ENCODE assay signal across 16 cellular contexts in the genomic region with DNA sequence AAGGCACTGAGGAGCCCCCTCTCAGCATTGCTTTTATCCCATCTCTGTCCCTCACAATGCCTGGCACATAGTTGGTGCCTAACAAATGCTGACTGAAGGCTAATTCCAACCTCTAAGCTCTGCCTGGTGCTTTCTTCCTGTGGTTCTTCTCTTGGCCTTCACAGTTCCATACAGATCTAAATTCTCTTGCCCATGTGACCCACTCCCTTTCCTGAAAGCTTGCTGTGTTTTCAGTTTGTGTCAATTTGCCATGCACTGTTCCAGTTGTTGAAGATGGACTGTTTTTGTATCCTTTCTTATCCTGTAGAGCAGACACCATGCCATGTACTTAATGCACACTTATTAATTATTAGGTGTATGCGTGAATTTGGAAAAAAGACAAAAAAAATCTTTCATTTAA. TPM values are rescaled to one million over a fixed set of nuclear protein-coding genes. Genes with fewer than 3 reads are reported as not detected.
DNase-seq lines count a peak whose midpoint lies in the region; FAIRE-seq and TF ChIP-seq lines count a peak whose summit lies in the region.
"Had no signal": no experiment of that assay in that cellular context is flagged by ENCODE, and none has a peak within 500 bp of the region (broad histone marks: within the 10 kb centered on the region; RNA-seq: fewer than 3 reads in every experiment).

No MANE protein-coding gene starts in this region.

- peaks cover 67 to 73% of the 10 kb centered on the region in 2 donors for H3K4me1 Mint-ChIP-seq in immature natural killer cell

- H3K4ac ChIP-seq in neuronal stem cell (ENCODE audit: low read length) = no peak overlapping the region

- H3K4me1 ChIP-seq in neuronal stem cell (ENCODE audit: control insufficient read depth in 2 of 2, insufficient read depth in 1 of 2, low read depth in 1 of 2, low read length in 2 of 2) = peaks cover 0 to 3% of the 10 kb centered on the region in 2 donors

- no peak overlapping the region for H4K91ac ChIP-seq in neuronal stem cell (ENCODE audit: low read depth, low read length, poor library complexity)

- H2BK15ac ChIP-seq in neuronal stem cell (ENCODE audit: low read length) = no peak overlapping the region

- H3K4me2 ChIP-seq in neuronal stem cell (ENCODE audit: insufficient read depth, low read length, poor library complexity, severe bottlenecking) = no peak overlapping the region

- peaks cover 0 to 16% (median 2%) of the 10 kb centered on the region in 6 donors for H3K9me3 Mint-ChIP-seq in immature natural killer cell

- H3K4me3 ChIP-seq in WERI-Rb-1 (ENCODE audit: low read depth, low read length) = no peak overlapping the region
- no peak overlapping the region for H3K4me3 ChIP-seq in neuronal stem cell (ENCODE audit: low read length in 2 of 2)

- no peak overlapping the region for H2BK5ac ChIP-seq in neuronal stem cell (ENCODE audit: low read length)

- no peak overlapping the region for H3K18ac ChIP-seq in neuronal stem cell (ENCODE audit: low read length)

- peaks cover 0 to 9% (median 5%) of the 10 kb centered on the region in 3 donors for H3K36me3 Mint-ChIP-seq in immature natural killer cell

- H3K9ac ChIP-seq in neuronal stem cell (ENCODE audit: low read depth, low read length, poor library complexity) = no peak overlapping the region

- WGBS in neuronal stem cell (ENCODE audit: extremely low coverage in 2 of 2, insufficient read length in 2 of 2, insufficient replicate concordance in 1 of 2), 2 donors = no CpG with 5 or more reads among the region's 1 CpG

- DNase-seq in D721Med (ENCODE audit: insufficient read length, low spot score) = no peak
- DNase-seq in WERI-Rb-1 = no peak
- no peak for DNase-seq in immature natural killer cell
- no peak for DNase-seq in neuronal stem cell (ENCODE audit: low spot score)
- DNase-seq in NCI-H1436 treated with DMSO at 0.1 percent for 48 hours (lab: John Stamatoyannopoulos, UW) = no peak
- DNase-seq in NCI-H774 (lab: John Stamatoyannopoulos, UW) = no peak
- no peak for DNase-seq in NCI-H748 (lab: John Stamatoyannopoulos, UW; ENCODE audit: unreplicated experiment)
- DNase-seq: CD4-positive, alpha-beta memory T cell; DND-41; GDM1 had no signal

- H2AK5ac ChIP-seq in neuronal stem cell (ENCODE audit: low read depth, low read length) = no peak overlapping the region

- peak; percentile 16 for FAIRE-seq in D721Med (lab: Jason Lieb, UNC)
- FAIRE-seq: GM12892, GM19239, H54 had no signal

- H3K27ac ChIP-seq in WERI-Rb-1 = peak overlapping the region; percentile 72
- no peak overlapping the region for H3K27ac ChIP-seq in neuronal stem cell (replicated peaks; ENCODE audit: low read length)
- H3K27ac ChIP-seq: C4-2B had no signal

- peak overlapping the region in 1 of 5 donors; percentile 4 for H3K4me3 Mint-ChIP-seq in immature natural killer cell
- H3K4me3 Mint-ChIP-seq: B cell; CD4-positive, alpha-beta memory T cell; IgD-negative memory B cell had no signal

- no peak overlapping the region for H2BK12ac ChIP-seq in neuronal stem cell (ENCODE audit: low read length)

- H4K8ac ChIP-seq in neuronal stem cell (ENCODE audit: low read depth, low read length) = no peak overlapping the region

- no peak for TF ChIP-seq CTCF in D721Med (IDR thresholded peaks at IDR 0.05; ENCODE audit: insufficient read depth, missing control alignments)
- TF ChIP-seq CTCF in WERI-Rb-1 (IDR thresholded peaks at IDR 0.05; ENCODE audit: low read depth, low read length) = no peak

- H3K79me1 ChIP-seq in neuronal stem cell (ENCODE audit: low read depth, low read length) = no peaks in the 10 kb centered on the region

- no peaks in the 10 kb centered on the region for H3K27me3 ChIP-seq in WERI-Rb-1 (ENCODE audit: insufficient read depth, low read depth, severe bottlenecking)
- H3K27me3 ChIP-seq in neuronal stem cell (ENCODE audit: control insufficient read depth in 3 of 3, insufficient read depth in 3 of 3, low read depth in 1 of 3, low read length in 3 of 3) = peaks cover 0 to 3% (median 0%) of the 10 kb centered on the region in 3 experiments

- H3K9me3 ChIP-seq in WERI-Rb-1 (ENCODE audit: severe bottlenecking) = no peaks in the 10 kb centered on the region
- H3K9me3 ChIP-seq in neuronal stem cell (replicated peaks in 1 of 2; ENCODE audit: control insufficient read depth in 2 of 2, insufficient read depth in 1 of 2, low read depth in 1 of 2, low read length in 2 of 2) = no peaks in the 10 kb centered on the region

- H3K27me3 Mint-ChIP-seq in immature natural killer cell (ENCODE audit: low read depth in 3 of 3) = peaks cover 0 to 4% (median 4%) of the 10 kb centered on the region in 3 donors
- H3K27me3 Mint-ChIP-seq: B cell; CD4-positive, alpha-beta memory T cell; IgD-negative memory B cell had no signal

- no peak overlapping the region for H2BK120ac ChIP-seq in neuronal stem cell (ENCODE audit: low read depth, low read length)

- H3K36me3 ChIP-seq in WERI-Rb-1 (no peaks in the 10 kb centered on the region), neuronal stem cell (replicated peaks in 1 of 2; ENCODE audit: control insufficient read depth in 2 of 2, insufficient read depth in 2 of 2, low read length in 2 of 2) (no peaks in the 10 kb centered on the region)

- peak overlapping the region in 4 of 6 donors; percentile 18 to 82 (median 50) for H3K27ac Mint-ChIP-seq in immature natural killer cell
- H3K27ac Mint-ChIP-seq: B cell; CD4-positive, alpha-beta memory T cell had no signal

- peak overlapping the region; percentile 6 for H2AFZ ChIP-seq in neuronal stem cell (ENCODE audit: low read length)

- no peak overlapping the region for H3K14ac ChIP-seq in neuronal stem cell (ENCODE audit: low read length)

- no peak overlapping the region for H3K23ac ChIP-seq in neuronal stem cell (ENCODE audit: low read depth, low read length, poor library complexity)

RNA-seq across cellular contexts. Expression of gene TBXAS1, which starts 9.2 kb away (rescaled TPM):
- polyA plus RNA-seq in immature natural killer cell = 10 to 100 TPM; 59.6 to 93.3 (median 68.7) TPM
- 3.9 TPM for polyA plus RNA-seq in neuronal stem cell (2013, experiment 1 of 2)
- polyA plus RNA-seq in neuronal stem cell (2013, experiment 2 of 2) = 3.3 TPM
